In genomic region chr18:36693931-36694661, GRCh38 we compare ENCODE assay signal across 11 cellular contexts.
A peak's percentile ranks its signal among the peaks of the same experiment; 100 is the strongest.
DNase-seq lines count a peak whose midpoint lies in the region; ATAC-seq and TF ChIP-seq lines count a peak whose summit lies in the region.
"Had no signal": no experiment of that assay in that cellular context is flagged by ENCODE, and none has a peak within 500 bp of the region (broad histone marks: within the 10 kb centered on the region; RNA-seq: fewer than 3 reads in every experiment).

No MANE protein-coding gene starts in this region.

- H3K4me1 Mint-ChIP-seq in WTC11, result no peaks in the 10 kb centered on the region
- H3K4me1 Mint-ChIP-seq: CD4-positive, CD25-positive, alpha-beta regulatory T cell had no signal

- TF ChIP-seq CTCF in BJ (IDR thresholded peaks at IDR 0.05; ENCODE audit: insufficient read depth, low read depth, low read length) (no peak), WTC11 (IDR thresholded peaks at IDR 0.05) (no peak), mucosa of descending colon (IDR thresholded peaks at IDR 0.05) (no peak)

- CTCF ChIA-PET in BJ (lab: Yijun Ruan, JAX), result interaction anchor here (1.0 to 1.3 kb wide), 4 partner anchors 12 to 69 kb away, joined by 3 read pairs; no protein-coding TSS in a partner anchor
- CTCF ChIA-PET in WTC11 (lab: Charles Lee), result no interaction called here

- DNase-seq in BJ (ENCODE audit: low read depth) (no peak), NCI-H1417 treated with DMSO at 0.1 percent for 48 hours (lab: John Stamatoyannopoulos, UW) (peak; percentile 74), WTC11 (ENCODE audit: low spot score) (no peak), mucosa of descending colon (peak in 1 of 3 donors; percentile 16), nucleus accumbens (lab: John Stamatoyannopoulos, UW) (no peak), SIG-M5 (lab: John Stamatoyannopoulos, UW) (no peak), mesenteric fat pad (ENCODE audit: low spot score) (no peak)
- DNase-seq in activated T-cell treated with anti-CD3 and anti-CD28 coated beads, Interleukin-2, amount 50 U/mL, for 1 hour, result no peak
- DNase-seq: CD4-positive, CD25-positive, alpha-beta regulatory T cell; stimulated activated CD4-positive, alpha-beta T cell treated with anti-CD3 and anti-CD28 coated beads, Interleukin-2, amount 100 ng/mL, for 24 hours; uterus had no signal

- no peaks in the 10 kb centered on the region for H3K9me3 Mint-ChIP-seq in WTC11

- no peaks in the 10 kb centered on the region for H3K36me3 Mint-ChIP-seq in WTC11
- H3K36me3 Mint-ChIP-seq: CD4-positive, CD25-positive, alpha-beta regulatory T cell had no signal

- no peaks in the 10 kb centered on the region for H3K9me3 ChIP-seq in mucosa of descending colon
- H3K9me3 ChIP-seq: uterus had no signal

- no peaks in the 10 kb centered on the region for H3K4me1 ChIP-seq in mucosa of descending colon (ENCODE audit: low read depth)

- H3K27ac Mint-ChIP-seq in WTC11, result no peak overlapping the region
- H3K27ac Mint-ChIP-seq: CD4-positive, CD25-positive, alpha-beta regulatory T cell had no signal

- H3K4me3 Mint-ChIP-seq in WTC11, result no peak overlapping the region
- H3K4me3 Mint-ChIP-seq: CD4-positive, CD25-positive, alpha-beta regulatory T cell had no signal

- POLR2A ChIA-PET in BJ (lab: Charles Lee), result no interaction called here
- POLR2A ChIA-PET in WTC11 (lab: Charles Lee), result no interaction called here

- ATAC-seq in WTC11 (0 out of 2 replicates have a peak, but pooled peaks have one; percentile 34), mucosa of descending colon (peak; percentile 85)

- intact Hi-C loops in mucosa of descending colon (cut with DNase I, micrococcal nuclease), result no loop called here

- peak overlapping the region; percentile 44 for H3K4me3 ChIP-seq in BJ (ENCODE audit: low read depth, low read length)
- no peak overlapping the region for H3K4me3 ChIP-seq in mucosa of descending colon
- H3K4me3 ChIP-seq: uterus had no signal

- no peaks in the 10 kb centered on the region for H3K36me3 ChIP-seq in BJ (ENCODE audit: control insufficient read depth, insufficient read depth, low read length)
- H3K36me3 ChIP-seq in mucosa of descending colon (ENCODE audit: low read depth), result no peaks in the 10 kb centered on the region
- H3K36me3 ChIP-seq: uterus had no signal

- H3K27me3 ChIP-seq in BJ (ENCODE audit: control insufficient read depth, insufficient read depth, low read length), result no peaks in the 10 kb centered on the region
- H3K27me3 ChIP-seq: uterus had no signal

- H3K27me3 Mint-ChIP-seq in WTC11 (ENCODE audit: low read depth), result no peaks in the 10 kb centered on the region

TF ChIP-seq in WTC11, 78 proteins besides CTCF, POLR2A, EP300 and RAD21:
- no peak for TF ChIP-seq FOXK1 (CRISPR knock-in tag; IDR thresholded peaks at IDR 0.05)
- TF ChIP-seq ESRRA (CRISPR knock-in tag; IDR thresholded peaks at IDR 0.05; ENCODE audit: borderline replicate concordance), result no peak
- TF ChIP-seq MLX (CRISPR knock-in tag; IDR thresholded peaks at IDR 0.05), result no peak
- no peak for TF ChIP-seq MXD4 (CRISPR knock-in tag; IDR thresholded peaks at IDR 0.05; ENCODE audit: borderline replicate concordance)
- TF ChIP-seq NR1H2 (CRISPR knock-in tag; IDR thresholded peaks at IDR 0.05), result no peak
- TF ChIP-seq SMAD3 (CRISPR knock-in tag; IDR thresholded peaks at IDR 0.05; ENCODE audit: borderline replicate concordance), result no peak
- TF ChIP-seq SMAD4 (CRISPR knock-in tag; IDR thresholded peaks at IDR 0.05), result no peak
- TF ChIP-seq ATF3 (CRISPR knock-in tag; conservative IDR thresholded peaks at IDR 0.05), result no peak
- no peak for TF ChIP-seq STAT6 (CRISPR knock-in tag; conservative IDR thresholded peaks at IDR 0.05; ENCODE audit: low read depth)
- no peak for TF ChIP-seq ZNF138 (CRISPR knock-in tag; conservative IDR thresholded peaks at IDR 0.05)
- TF ChIP-seq USF2 (CRISPR knock-in tag; IDR thresholded peaks at IDR 0.05), result no peak
- TF ChIP-seq ATF1 (CRISPR knock-in tag; IDR thresholded peaks at IDR 0.05), result no peak
